ENCODE assay signal across 38 cellular contexts in the genomic region with DNA sequence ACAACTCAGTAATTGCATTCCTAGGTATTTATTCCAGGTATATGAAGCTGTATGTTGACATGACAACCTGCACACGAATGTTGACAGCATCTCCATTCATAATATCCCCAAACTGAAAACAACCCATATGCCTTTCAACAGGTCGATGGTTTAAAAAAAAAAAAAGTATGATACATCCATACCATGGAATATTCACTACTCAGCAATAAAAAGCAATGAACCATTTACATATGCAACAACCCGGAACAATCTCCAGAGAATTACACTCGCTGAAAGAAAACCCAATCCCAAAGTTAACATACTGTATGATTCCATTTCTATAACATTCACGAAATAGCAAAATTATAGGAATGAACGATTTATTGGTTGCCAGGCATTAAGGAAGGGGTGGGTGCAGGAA. TPM values are rescaled to one million over a fixed set of nuclear protein-coding genes. Genes with fewer than 3 reads are reported as not detected.
"Had no signal": no experiment of that assay in that cellular context is flagged by ENCODE, and none has a peak within 500 bp of the region (broad histone marks: within the 10 kb centered on the region; RNA-seq: fewer than 3 reads in every experiment).

No MANE protein-coding gene starts in this region.

- H3K9me3 ChIP-seq: body of pancreas had no signal

- H3K36me3 Mint-ChIP-seq: activated CD4-positive, alpha-beta memory T cell treated with anti-CD3 and anti-CD28 coated beads for 36 hours; activated naive CD8-positive, alpha-beta T cell treated with anti-CD3 and anti-CD28 coated beads for 36 hours had no signal

- FAIRE-seq: astrocyte, TTC549 had no signal

- H3K4me3 ChIP-seq: adrenal gland, body of pancreas, breast epithelium had no signal

- H3K27ac Mint-ChIP-seq: activated B cell treated with CpG ODN at 0.5 μM for 24 hours; activated CD4-positive, alpha-beta memory T cell treated with anti-CD3 and anti-CD28 coated beads for 36 hours; activated CD4-positive, alpha-beta T cell treated with anti-CD3 and anti-CD28 coated beads, Interleukin-2, amount 10 ng/mL, durations not matched to agents 24 days and 14 days; activated CD8-positive, alpha-beta T cell treated with anti-CD3 and anti-CD28 coated beads for 36 hours; activated naive CD4-positive, alpha-beta T cell treated with anti-CD3 and anti-CD28 coated beads for 36 hours; activated naive CD4-positive, alpha-beta T cell treated with anti-CD3 and anti-CD28 coated beads, Interleukin-2, amount 50 U/mL, for 72 hours; activated naive CD8-positive, alpha-beta T cell treated with anti-CD3 and anti-CD28 coated beads for 36 hours; activated T-cell treated with anti-CD3 and anti-CD28 coated beads, Interleukin-2, amount 50 U/mL, for 72 hours; activated T-helper 1 cell treated with anti-CD3 and anti-CD28 coated beads, Interleukin-12 subunit alpha, Interleukin-12 subunit beta, Interleukin-2, Interleukin-4 antibody, amounts not matched to agents 30 ng/mL and 10 ng/mL and 1 ng/mL, durations not matched to agents 14 hours and 24 hours and 36 hours; activated T-helper 17 cell treated with anti-CD3 and anti-CD28 coated beads, Interleukin-2, amount 50 U/mL, for 72 hours; T-helper 1 cell treated with Interleukin-12 subunit alpha and Interleukin-12 subunit beta and Interleukin-4 antibody, amounts not matched to agents 30 μg/mL and 1 μg/mL, for 36 hours; T-helper 2 cell treated with Interferon-gamma antibody and Interleukin-4, amounts not matched to agents 5 μg/mL and 100 μg/mL, for 36 hours had no signal

- ATAC-seq: activated CD8-positive, alpha-beta T cell treated with anti-CD3 and anti-CD28 coated beads for 36 hours; activated naive CD4-positive, alpha-beta T cell treated with anti-CD3 and anti-CD28 coated beads, Interleukin-2, amount 50 U/mL, for 72 hours; activated T-cell treated with anti-CD3 and anti-CD28 coated beads, Interleukin-2, amount 50 U/mL, for 4 hours; activated T-cell treated with anti-CD3 and anti-CD28 coated beads, Interleukin-2, amount 50 U/mL, for 72 hours; activated T-helper 17 cell treated with anti-CD3 and anti-CD28 coated beads, Interleukin-2, amount 50 U/mL, for 72 hours had no signal

- H3K27me3 Mint-ChIP-seq: activated B cell treated with CpG ODN at 0.5 μM for 24 hours; activated CD4-positive, alpha-beta memory T cell treated with anti-CD3 and anti-CD28 coated beads for 36 hours; activated CD4-positive, alpha-beta T cell treated with anti-CD3 and anti-CD28 coated beads, Interleukin-2, amount 10 ng/mL, durations not matched to agents 24 days and 14 days; activated CD8-positive, alpha-beta T cell treated with anti-CD3 and anti-CD28 coated beads for 36 hours; activated T-helper 17 cell treated with anti-CD3 and anti-CD28 coated beads, Interleukin-2, amount 50 U/mL, for 72 hours had no signal

- H3K4me1 ChIP-seq: adrenal gland, breast epithelium had no signal

- H3K9me3 Mint-ChIP-seq: activated naive CD8-positive, alpha-beta T cell treated with anti-CD3 and anti-CD28 coated beads for 36 hours had no signal

- H3K27me3 ChIP-seq: adrenal gland, body of pancreas, brain microvascular endothelial cell, breast epithelium had no signal

- H3K4me1 Mint-ChIP-seq: activated B cell treated with CpG ODN at 0.5 μM for 24 hours; activated CD4-positive, alpha-beta T cell treated with anti-CD3 and anti-CD28 coated beads, Interleukin-2, amount 10 ng/mL, durations not matched to agents 24 days and 14 days; activated naive CD8-positive, alpha-beta T cell treated with anti-CD3 and anti-CD28 coated beads for 36 hours; activated T-helper 17 cell treated with anti-CD3 and anti-CD28 coated beads, Interleukin-2, amount 50 U/mL, for 72 hours had no signal

- DNase-seq: activated B cell treated with CpG ODN at 0.5 μM for 24 hours; activated CD4-positive, alpha-beta memory T cell treated with anti-CD3 and anti-CD28 coated beads for 36 hours; activated CD4-positive, alpha-beta T cell treated with anti-CD3 and anti-CD28 coated beads for 4 hours; activated CD4-positive, alpha-beta T cell treated with anti-CD3 and anti-CD28 coated beads, Interleukin-2, amount 10 ng/mL, durations not matched to agents 24 days and 14 days; activated CD4-positive, alpha-beta T cell treated with anti-CD3 and anti-CD28 coated beads, Interleukin-2, amount 50 U/mL, for 1 hour; activated CD4-positive, alpha-beta T cell treated with anti-CD3 and anti-CD28 coated beads, Interleukin-2, amount 50 U/mL, for 4 hours; activated CD4-positive, CD25-positive, alpha-beta regulatory T cell treated with anti-CD3 and anti-CD28 coated beads, Interleukin-2, amount 50 U/mL, for 72 hours; activated CD8-positive, alpha-beta memory T cell treated with anti-CD3 and anti-CD28 coated beads, Interleukin-2, amount 50 U/mL, for 4 hours; activated CD8-positive, alpha-beta T cell treated with anti-CD3 and anti-CD28 coated beads for 36 hours; activated effector memory CD4-positive, alpha-beta T cell treated with anti-CD3 and anti-CD28 coated beads, Interleukin-2, amount 50 U/mL, for 16 hours; activated gamma-delta T cell treated with Interleukin-2 at 50 U/mL for 16 hours; activated naive CD4-positive, alpha-beta T cell; activated naive CD4-positive, alpha-beta T cell treated with anti-CD3 and anti-CD28 coated beads for 36 hours; activated naive CD4-positive, alpha-beta T cell treated with anti-CD3 and anti-CD28 coated beads, Interleukin-2, amount 50 U/mL, for 16 hours; activated naive CD8-positive, alpha-beta T cell treated with anti-CD3 and anti-CD28 coated beads for 36 hours; activated T-cell treated with anti-CD3 and anti-CD28 coated beads for 4 hours; activated T-cell treated with anti-CD3 and anti-CD28 coated beads, Interleukin-2, amount 50 U/mL, for 1 hour; activated T-cell treated with anti-CD3 and anti-CD28 coated beads, Interleukin-2, amount 50 U/mL, for 4 hours; activated T-cell treated with anti-CD3 and anti-CD28 coated beads, Interleukin-2, amount 50 U/mL, for 72 hours; adrenal gland; amniotic stem cell; aorta; body of pancreas; brain microvascular endothelial cell; central memory CD4-positive, alpha-beta T cell; T-helper 2 cell; T-helper 9 cell had no signal

- H3K36me3 ChIP-seq: adrenal gland, brain microvascular endothelial cell, breast epithelium had no signal

- H3K27ac ChIP-seq: adrenal gland, body of pancreas, brain microvascular endothelial cell, breast epithelium, VCaP had no signal

- H3K4me3 Mint-ChIP-seq: activated B cell treated with CpG ODN at 0.5 μM for 24 hours; activated CD4-positive, alpha-beta memory T cell treated with anti-CD3 and anti-CD28 coated beads for 36 hours; activated CD4-positive, alpha-beta T cell treated with anti-CD3 and anti-CD28 coated beads, Interleukin-2, amount 10 ng/mL, durations not matched to agents 24 days and 14 days; activated CD8-positive, alpha-beta T cell treated with anti-CD3 and anti-CD28 coated beads for 36 hours; activated naive CD4-positive, alpha-beta T cell treated with anti-CD3 and anti-CD28 coated beads for 36 hours; activated naive CD8-positive, alpha-beta T cell treated with anti-CD3 and anti-CD28 coated beads for 36 hours; activated T-cell treated with anti-CD3 and anti-CD28 coated beads, Interleukin-2, amount 50 U/mL, for 4 hours; activated T-cell treated with anti-CD3 and anti-CD28 coated beads, Interleukin-2, amount 50 U/mL, for 72 hours; activated T-helper 1 cell treated with anti-CD3 and anti-CD28 coated beads, Interleukin-12 subunit alpha, Interleukin-12 subunit beta, Interleukin-2, Interleukin-4 antibody, amounts not matched to agents 30 ng/mL and 10 ng/mL and 1 ng/mL, durations not matched to agents 14 hours and 24 hours and 36 hours; activated T-helper 17 cell treated with anti-CD3 and anti-CD28 coated beads, Interleukin-2, amount 50 U/mL, for 72 hours; T-helper 1 cell treated with Interleukin-12 subunit alpha and Interleukin-12 subunit beta and Interleukin-4 antibody, amounts not matched to agents 30 μg/mL and 1 μg/mL, for 36 hours; T-helper 2 cell treated with Interferon-gamma antibody and Interleukin-4, amounts not matched to agents 5 μg/mL and 100 μg/mL, for 36 hours had no signal

RNA-seq across cellular contexts. Expression of a gene that starts 53.3 kb away (rescaled TPM):
- total RNA-seq: activated B cell treated with CpG ODN at 0.5 μM for 24 hours; activated CD4-positive, alpha-beta memory T cell treated with anti-CD3 and anti-CD28 coated beads for 36 hours; activated CD4-positive, alpha-beta T cell treated with anti-CD3 and anti-CD28 coated beads, Interleukin-2, amount 10 ng/mL, durations not matched to agents 24 days and 14 days; activated CD8-positive, alpha-beta memory T cell treated with anti-CD3 and anti-CD28 coated beads for 36 hours; activated CD8-positive, alpha-beta T cell treated with anti-CD3 and anti-CD28 coated beads for 36 hours; activated naive CD4-positive, alpha-beta T cell treated with anti-CD3 and anti-CD28 coated beads for 36 hours; activated naive CD4-positive, alpha-beta T cell treated with anti-CD3 and anti-CD28 coated beads, Interleukin-2, amount 50 U/mL, for 72 hours; activated naive CD8-positive, alpha-beta T cell treated with anti-CD3 and anti-CD28 coated beads for 36 hours; activated T-cell treated with anti-CD3 and anti-CD28 coated beads, Interleukin-2, amount 50 U/mL, for 4 hours; activated T-cell treated with anti-CD3 and anti-CD28 coated beads, Interleukin-2, amount 50 U/mL, for 72 hours; activated T-helper 1 cell treated with anti-CD3 and anti-CD28 coated beads, Interleukin-12 subunit alpha, Interleukin-12 subunit beta, Interleukin-2, Interleukin-4 antibody, amounts not matched to agents 30 ng/mL and 10 ng/mL and 1 ng/mL, durations not matched to agents 14 hours and 24 hours and 36 hours; activated T-helper 17 cell treated with anti-CD3 and anti-CD28 coated beads, Interleukin-2, amount 50 U/mL, for 72 hours; astrocyte; cardiac septum had no signal
- polyA plus RNA-seq: aorta had no signal
